21 cellular contexts compared by ENCODE assay signal in genomic region chr10:12160664-12161063, GRCh38. TPM values are rescaled to one million over a fixed set of nuclear protein-coding genes. Genes with fewer than 3 reads are reported as not detected.
DNase-seq lines count a peak whose midpoint lies in the region; ATAC-seq lines count a peak whose summit lies in the region.
"Had no signal": no experiment of that assay in that cellular context is flagged by ENCODE, and none has a peak within 500 bp of the region (broad histone marks: within the 10 kb centered on the region; RNA-seq: fewer than 3 reads in every experiment).

No MANE protein-coding gene starts in this region.

- H3K4me1 Mint-ChIP-seq in activated CD4-positive, alpha-beta memory T cell treated with anti-CD3 and anti-CD28 coated beads for 36 hours (ENCODE audit: low read depth): peaks cover 2% of the 10 kb centered on the region
- H3K4me1 Mint-ChIP-seq in activated CD4-positive, alpha-beta memory T cell treated with anti-CD3 and anti-CD28 coated beads, Interleukin-2, amount 10 ng/mL, durations not matched to agents 7 days and 5 days: peaks cover 1% of the 10 kb centered on the region
- no peaks in the 10 kb centered on the region for H3K4me1 Mint-ChIP-seq in activated T-cell treated with anti-CD3 and anti-CD28 coated beads, Interleukin-2, amount 50 U/mL, for 72 hours (ENCODE audit: low read depth)
- H3K4me1 Mint-ChIP-seq in activated T-cell treated with anti-CD3 and anti-CD28 coated beads, Interleukin-2, amount 50 U/mL, for 4 hours (ENCODE audit: low read depth): no peaks in the 10 kb centered on the region
- H3K4me1 Mint-ChIP-seq in stimulated activated effector memory CD8-positive, alpha-beta T cell treated with anti-CD3 and anti-CD28 coated beads, Interleukin-12 subunit alpha, Interleukin-12 subunit beta, amount 100 ng/mL, for 72 hours: no peaks in the 10 kb centered on the region
- H3K4me1 Mint-ChIP-seq: CD8-positive, alpha-beta memory T cell; GM23338 had no signal

- CTCF ChIA-PET in activated CD4-positive, alpha-beta memory T cell treated with anti-CD3 and anti-CD28 coated beads for 36 hours (lab: Charles Lee): no interaction called here
- CTCF ChIA-PET in activated CD4-positive, alpha-beta memory T cell treated with anti-CD3 and anti-CD28 coated beads, Interleukin-2, amount 10 ng/mL, durations not matched to agents 7 days and 5 days (lab: Charles Lee): no interaction called here

- H3K27me3 Mint-ChIP-seq in activated CD4-positive, alpha-beta memory T cell treated with anti-CD3 and anti-CD28 coated beads for 36 hours: no peaks in the 10 kb centered on the region
- no peaks in the 10 kb centered on the region for H3K27me3 Mint-ChIP-seq in activated CD4-positive, alpha-beta memory T cell treated with anti-CD3 and anti-CD28 coated beads, Interleukin-2, amount 10 ng/mL, durations not matched to agents 7 days and 5 days
- H3K27me3 Mint-ChIP-seq in activated T-cell treated with anti-CD3 and anti-CD28 coated beads, Interleukin-2, amount 50 U/mL, for 72 hours (ENCODE audit: low read depth): no peaks in the 10 kb centered on the region
- no peaks in the 10 kb centered on the region for H3K27me3 Mint-ChIP-seq in activated T-cell treated with anti-CD3 and anti-CD28 coated beads, Interleukin-2, amount 50 U/mL, for 4 hours (ENCODE audit: low read depth)
- H3K27me3 Mint-ChIP-seq: CD4-positive, alpha-beta T cell; CD8-positive, alpha-beta memory T cell had no signal

- H3K27ac Mint-ChIP-seq in activated CD4-positive, alpha-beta memory T cell treated with anti-CD3 and anti-CD28 coated beads for 36 hours: peak overlapping the region; percentile 18
- no peak overlapping the region for H3K27ac Mint-ChIP-seq in activated CD4-positive, alpha-beta memory T cell treated with anti-CD3 and anti-CD28 coated beads, Interleukin-2, amount 10 ng/mL, durations not matched to agents 7 days and 5 days
- peak overlapping the region; percentile 24 for H3K27ac Mint-ChIP-seq in activated T-cell treated with anti-CD3 and anti-CD28 coated beads, Interleukin-2, amount 50 U/mL, for 72 hours
- H3K27ac Mint-ChIP-seq in stimulated activated effector memory CD8-positive, alpha-beta T cell treated with anti-CD3 and anti-CD28 coated beads, Interleukin-12 subunit alpha, Interleukin-12 subunit beta, amount 100 ng/mL, for 72 hours: no peak overlapping the region
- H3K27ac Mint-ChIP-seq: CD14-positive monocyte; CD4-positive, alpha-beta T cell; GM23338; HFFc6 had no signal

- peaks cover 34% of the 10 kb centered on the region for H3K36me3 Mint-ChIP-seq in activated CD4-positive, alpha-beta memory T cell treated with anti-CD3 and anti-CD28 coated beads for 36 hours
- H3K36me3 Mint-ChIP-seq in activated CD4-positive, alpha-beta memory T cell treated with anti-CD3 and anti-CD28 coated beads, Interleukin-2, amount 10 ng/mL, durations not matched to agents 7 days and 5 days (ENCODE audit: low read depth): peaks cover 51% of the 10 kb centered on the region
- H3K36me3 Mint-ChIP-seq in activated T-cell treated with anti-CD3 and anti-CD28 coated beads, Interleukin-2, amount 50 U/mL, for 72 hours (ENCODE audit: insufficient read depth in 2 of 2): peaks cover 6 to 27% of the 10 kb centered on the region in 2 donors
- H3K36me3 Mint-ChIP-seq in activated T-cell treated with anti-CD3 and anti-CD28 coated beads, Interleukin-2, amount 50 U/mL, for 4 hours (ENCODE audit: insufficient read depth): peaks cover 35% of the 10 kb centered on the region
- H3K36me3 Mint-ChIP-seq in stimulated activated effector memory CD8-positive, alpha-beta T cell treated with anti-CD3 and anti-CD28 coated beads, Interleukin-12 subunit alpha, Interleukin-12 subunit beta, amount 100 ng/mL, for 72 hours: peaks cover 85% of the 10 kb centered on the region

- intact Hi-C loops in activated CD4-positive, alpha-beta memory T cell treated with anti-CD3 and anti-CD28 coated beads for 36 hours (cut with micrococcal nuclease): no loop called here

- H3K9me3 Mint-ChIP-seq in activated CD4-positive, alpha-beta memory T cell treated with anti-CD3 and anti-CD28 coated beads for 36 hours: no peaks in the 10 kb centered on the region
- H3K9me3 Mint-ChIP-seq in activated CD4-positive, alpha-beta memory T cell treated with anti-CD3 and anti-CD28 coated beads, Interleukin-2, amount 10 ng/mL, durations not matched to agents 7 days and 5 days: no peaks in the 10 kb centered on the region
- H3K9me3 Mint-ChIP-seq in activated T-cell treated with anti-CD3 and anti-CD28 coated beads, Interleukin-2, amount 50 U/mL, for 72 hours: no peaks in the 10 kb centered on the region
- H3K9me3 Mint-ChIP-seq in activated T-cell treated with anti-CD3 and anti-CD28 coated beads, Interleukin-2, amount 50 U/mL, for 4 hours: no peaks in the 10 kb centered on the region
- no peaks in the 10 kb centered on the region for H3K9me3 Mint-ChIP-seq in stimulated activated effector memory CD8-positive, alpha-beta T cell treated with anti-CD3 and anti-CD28 coated beads, Interleukin-12 subunit alpha, Interleukin-12 subunit beta, amount 100 ng/mL, for 72 hours
- H3K9me3 Mint-ChIP-seq: CD4-positive, alpha-beta T cell; CD8-positive, alpha-beta memory T cell; GM23338; HFFc6 had no signal

- H3K4me3 Mint-ChIP-seq in activated CD4-positive, alpha-beta memory T cell treated with anti-CD3 and anti-CD28 coated beads for 36 hours: no peak overlapping the region
- H3K4me3 Mint-ChIP-seq in activated CD4-positive, alpha-beta memory T cell treated with anti-CD3 and anti-CD28 coated beads, Interleukin-2, amount 10 ng/mL, durations not matched to agents 7 days and 5 days: no peak overlapping the region
- no peak overlapping the region for H3K4me3 Mint-ChIP-seq in activated T-cell treated with anti-CD3 and anti-CD28 coated beads, Interleukin-2, amount 50 U/mL, for 72 hours
- H3K4me3 Mint-ChIP-seq in activated T-cell treated with anti-CD3 and anti-CD28 coated beads, Interleukin-2, amount 50 U/mL, for 4 hours: no peak overlapping the region
- H3K4me3 Mint-ChIP-seq in stimulated activated effector memory CD8-positive, alpha-beta T cell treated with anti-CD3 and anti-CD28 coated beads, Interleukin-12 subunit alpha, Interleukin-12 subunit beta, amount 100 ng/mL, for 72 hours: no peak overlapping the region
- H3K4me3 Mint-ChIP-seq: CD4-positive, alpha-beta T cell; CD8-positive, alpha-beta memory T cell; GM23338; HFFc6 had no signal

- peak; percentile 15 for DNase-seq in activated CD4-positive, alpha-beta memory T cell treated with anti-CD3 and anti-CD28 coated beads for 36 hours
- no peak for DNase-seq in activated CD4-positive, alpha-beta memory T cell treated with anti-CD3 and anti-CD28 coated beads, Interleukin-2, amount 10 ng/mL, durations not matched to agents 7 days and 5 days
- DNase-seq in activated T-cell treated with anti-CD3 and anti-CD28 coated beads, Interleukin-2, amount 50 U/mL, for 72 hours: no peak
- DNase-seq in activated T-cell treated with anti-CD3 and anti-CD28 coated beads, Interleukin-2, amount 50 U/mL, for 4 hours: no peak
- DNase-seq in stimulated activated CD4-positive, alpha-beta T cell treated with anti-CD3 and anti-CD28 coated beads, Interleukin-1b, Interleukin-23, amount 100 ng/mL, for 48 hours: peak; percentile 10
- no peak for DNase-seq in stimulated activated CD4-positive, alpha-beta T cell treated with anti-CD3 and anti-CD28 coated beads, Interleukin-4, amount 100 ng/mL, for 1 hour
- DNase-seq in stimulated activated effector memory CD8-positive, alpha-beta T cell treated with anti-CD3 and anti-CD28 coated beads, Interleukin-12 subunit alpha, Interleukin-12 subunit beta, amount 100 ng/mL, for 72 hours (ENCODE audit: low spot score in 2 of 2): no peak
- no peak for DNase-seq in KBM-7
- DNase-seq: 8988T; ACHN; AML-193; BE2C; CD4-positive, alpha-beta T cell; CD8-positive, alpha-beta memory T cell; DMS 273 treated with DMSO at 0.1 percent for 48 hours; DMS79 treated with DMSO at 0.1 percent for 48 hours; GF-D8; HFFc6 had no signal

- POLR2A ChIA-PET in activated CD4-positive, alpha-beta memory T cell treated with anti-CD3 and anti-CD28 coated beads for 36 hours (lab: Charles Lee): no interaction called here
- POLR2A ChIA-PET in activated CD4-positive, alpha-beta memory T cell treated with anti-CD3 and anti-CD28 coated beads, Interleukin-2, amount 10 ng/mL, durations not matched to agents 7 days and 5 days (lab: Charles Lee): no interaction called here

- in situ Hi-C loops in KBM-7 (cut with MboI; ENCODE audit: low pct_unique_long_range_greater_than_20kb, low sequenced_read_pairs): no loop called here

- ATAC-seq in activated T-cell treated with anti-CD3 and anti-CD28 coated beads, Interleukin-2, amount 50 U/mL, for 72 hours (replicated peaks in 1 of 2): peak in 1 of 2 donors; percentile 62
- ATAC-seq in activated T-cell treated with anti-CD3 and anti-CD28 coated beads, Interleukin-2, amount 50 U/mL, for 4 hours: no peak
- peak; percentile 39 for ATAC-seq in stimulated activated effector memory CD8-positive, alpha-beta T cell treated with anti-CD3 and anti-CD28 coated beads, Interleukin-12 subunit alpha, Interleukin-12 subunit beta, amount 100 ng/mL, for 72 hours
- ATAC-seq: A549, GM23338 had no signal

RNA-seq across cellular contexts. Expression of gene SEC61A2, which starts 31.2 kb away (rescaled TPM):
- 10 to 100 TPM; 14.4 to 14.6 TPM for total RNA-seq in activated CD4-positive, alpha-beta memory T cell treated with anti-CD3 and anti-CD28 coated beads for 36 hours
- 10 to 100 TPM; 11.7 to 12.8 TPM for total RNA-seq in activated CD4-positive, alpha-beta memory T cell treated with anti-CD3 and anti-CD28 coated beads, Interleukin-2, amount 10 ng/mL, durations not matched to agents 7 days and 5 days
- total RNA-seq in activated T-cell treated with anti-CD3 and anti-CD28 coated beads, Interleukin-2, amount 50 U/mL, for 72 hours: 10 to 100 TPM; 20.3 to 20.9 TPM
- total RNA-seq in activated T-cell treated with anti-CD3 and anti-CD28 coated beads, Interleukin-2, amount 50 U/mL, for 4 hours: 1 to 10 TPM; 6.3 to 9.5 (median 9.4) TPM

RNA-seq across cellular contexts. Expression of gene NUDT5, which starts 35.0 kb away (rescaled TPM):
- total RNA-seq in activated CD4-positive, alpha-beta memory T cell treated with anti-CD3 and anti-CD28 coated beads for 36 hours: 100 to 1,000 TPM; 115 to 118 TPM
- 10 to 100 TPM; 91.6 to 91.7 TPM for total RNA-seq in activated CD4-positive, alpha-beta memory T cell treated with anti-CD3 and anti-CD28 coated beads, Interleukin-2, amount 10 ng/mL, durations not matched to agents 7 days and 5 days
- total RNA-seq in activated T-cell treated with anti-CD3 and anti-CD28 coated beads, Interleukin-2, amount 50 U/mL, for 72 hours: 10 to 100 TPM; 79.3 to 94.7 TPM
- 100 to 1,000 TPM; 104 to 109 (median 105) TPM for total RNA-seq in activated T-cell treated with anti-CD3 and anti-CD28 coated beads, Interleukin-2, amount 50 U/mL, for 4 hours

RNA-seq across cellular contexts. Expression of gene CDC123, which starts 35.3 kb away (rescaled TPM):
- total RNA-seq in activated CD4-positive, alpha-beta memory T cell treated with anti-CD3 and anti-CD28 coated beads for 36 hours: 100 to 1,000 TPM; 134 TPM
- 10 to 100 TPM; 89.5 to 95.1 TPM for total RNA-seq in activated CD4-positive, alpha-beta memory T cell treated with anti-CD3 and anti-CD28 coated beads, Interleukin-2, amount 10 ng/mL, durations not matched to agents 7 days and 5 days
- total RNA-seq in activated T-cell treated with anti-CD3 and anti-CD28 coated beads, Interleukin-2, amount 50 U/mL, for 72 hours: 10 to 100 TPM; 84.6 to 85.4 TPM
- 100 to 1,000 TPM; 155 to 187 (median 158) TPM for total RNA-seq in activated T-cell treated with anti-CD3 and anti-CD28 coated beads, Interleukin-2, amount 50 U/mL, for 4 hours

Comparison
In these comparisons a context has a peak if more than half of its experiments do, and no peak if none do; other contexts are left out.
1. DNase-seq: peak in activated CD4-positive, alpha-beta memory T cell treated with anti-CD3 and anti-CD28 coated beads for 36 hours (single experiment) and stimulated activated CD4-positive, alpha-beta T cell treated with anti-CD3 and anti-CD28 coated beads, Interleukin-1b, Interleukin-23, amount 100 ng/mL, for 48 hours (single experiment); none in activated CD4-positive, alpha-beta memory T cell treated with anti-CD3 and anti-CD28 coated beads, Interleukin-2, amount 10 ng/mL, durations not matched to agents 7 days and 5 days (single experiment), activated T-cell treated with anti-CD3 and anti-CD28 coated beads, Interleukin-2, amount 50 U/mL, for 72 hours (0 of 2), activated T-cell treated with anti-CD3 and anti-CD28 coated beads, Interleukin-2, amount 50 U/mL, for 4 hours (single experiment), stimulated activated CD4-positive, alpha-beta T cell treated with anti-CD3 and anti-CD28 coated beads, Interleukin-4, amount 100 ng/mL, for 1 hour (single experiment), stimulated activated effector memory CD8-positive, alpha-beta T cell treated with anti-CD3 and anti-CD28 coated beads, Interleukin-12 subunit alpha, Interleukin-12 subunit beta, amount 100 ng/mL, for 72 hours (0 of 2) and KBM-7 (single experiment).
2. H3K27ac Mint-ChIP-seq: peak in activated CD4-positive, alpha-beta memory T cell treated with anti-CD3 and anti-CD28 coated beads for 36 hours (single experiment) and activated T-cell treated with anti-CD3 and anti-CD28 coated beads, Interleukin-2, amount 50 U/mL, for 72 hours (single experiment); none in activated CD4-positive, alpha-beta memory T cell treated with anti-CD3 and anti-CD28 coated beads, Interleukin-2, amount 10 ng/mL, durations not matched to agents 7 days and 5 days (single experiment) and stimulated activated effector memory CD8-positive, alpha-beta T cell treated with anti-CD3 and anti-CD28 coated beads, Interleukin-12 subunit alpha, Interleukin-12 subunit beta, amount 100 ng/mL, for 72 hours (single experiment).